8 cellular contexts compared by ENCODE assay signal in genomic region chr1:234600418-234601216, GRCh38. TPM values are rescaled to one million over a fixed set of nuclear protein-coding genes. Genes with fewer than 3 reads are reported as not detected.
A peak's percentile ranks its signal among the peaks of the same experiment; 100 is the strongest.
DNase-seq lines count a peak whose midpoint lies in the region; ATAC-seq, FAIRE-seq and TF ChIP-seq lines count a peak whose summit lies in the region.

No MANE protein-coding gene starts in this region.

- peaks cover 34% of the 10 kb centered on the region for H3K36me3 Mint-ChIP-seq in activated CD4-positive, alpha-beta T cell treated with anti-CD3 and anti-CD28 coated beads, Interleukin-2, amount 10 ng/mL, durations not matched to agents 24 days and 14 days (ENCODE audit: low read depth)
- H3K36me3 Mint-ChIP-seq in WTC11, result peaks cover 15% of the 10 kb centered on the region; the same call in 1 of the 2 replicates

- CTCF ChIA-PET in WTC11 (lab: Charles Lee), result interaction anchor here (0.6 to 2.4 kb wide), 9 partner anchors 8 to 493 kb away, joined by 3 to 10 read pairs (median 5); no protein-coding TSS in a partner anchor

- H3K9me3 ChIP-seq in pancreas, result no peaks in the 10 kb centered on the region

- H3K27ac Mint-ChIP-seq in activated CD4-positive, alpha-beta T cell treated with anti-CD3 and anti-CD28 coated beads, Interleukin-2, amount 10 ng/mL, durations not matched to agents 24 days and 14 days, result peak overlapping the region; percentile 91
- peak overlapping the region; percentile 84 for H3K27ac Mint-ChIP-seq in WTC11

- intact Hi-C loops in activated CD4-positive, alpha-beta T cell treated with anti-CD3 and anti-CD28 coated beads, Interleukin-2, amount 10 ng/mL, durations not matched to agents 24 days and 14 days (cut with micrococcal nuclease), result loop anchor here (1.0 to 10.0 kb wide), 6 partner anchors 8 to 1264 kb away; partner anchors contain the start of genes ARID4B, GGPS1, LYST and TOMM20
- intact Hi-C loops in pancreas (cut with DNase I), result loop anchor here in 1 of 3 donors (10.0 kb wide), 1 partner anchor 474 kb away; no protein-coding TSS in a partner anchor

- H3K4me1 Mint-ChIP-seq in activated CD4-positive, alpha-beta T cell treated with anti-CD3 and anti-CD28 coated beads, Interleukin-2, amount 10 ng/mL, durations not matched to agents 24 days and 14 days, result peaks cover 49% of the 10 kb centered on the region
- H3K4me1 Mint-ChIP-seq in WTC11, result peaks cover 65% of the 10 kb centered on the region

- DNase-seq in activated CD4-positive, alpha-beta T cell treated with anti-CD3 and anti-CD28 coated beads, Interleukin-2, amount 10 ng/mL, durations not matched to agents 24 days and 14 days, result peak; percentile 84
- no peak for DNase-seq in activated CD4-positive, alpha-beta T cell treated with anti-CD3 and anti-CD28 coated beads for 1 hour
- DNase-seq in HuH-7.5 (ENCODE audit: low spot score), result peak; percentile 51
- DNase-seq in WTC11 (ENCODE audit: low spot score), result no peak
- DNase-seq in foreskin fibroblast, result peak in 1 of 2 donors; percentile 62
- peak in 2 of 6 donors; percentile 49 to 60 for DNase-seq in pancreas
- no peak for DNase-seq in GM03348 (ENCODE audit: low spot score)

- H3K4me3 ChIP-seq in foreskin fibroblast (ENCODE audit: low read depth in 1 of 2, low read length in 2 of 2), result peak overlapping the region; percentile 51 to 54
- peak overlapping the region in 3 of 4 donors; percentile 9 to 57 (median 45) for H3K4me3 ChIP-seq in pancreas

- H3K9me3 Mint-ChIP-seq in activated CD4-positive, alpha-beta T cell treated with anti-CD3 and anti-CD28 coated beads, Interleukin-2, amount 10 ng/mL, durations not matched to agents 24 days and 14 days, result peaks cover 4% of the 10 kb centered on the region
- H3K9me3 Mint-ChIP-seq in WTC11, result peaks cover 8% of the 10 kb centered on the region

- H3K36me3 ChIP-seq in pancreas, result peaks cover 0 to 6% (median 0%) of the 10 kb centered on the region in 3 donors

- no peaks in the 10 kb centered on the region for H3K27me3 Mint-ChIP-seq in activated CD4-positive, alpha-beta T cell treated with anti-CD3 and anti-CD28 coated beads, Interleukin-2, amount 10 ng/mL, durations not matched to agents 24 days and 14 days
- no peaks in the 10 kb centered on the region; the same call in 1 of the 2 replicates for H3K27me3 Mint-ChIP-seq in WTC11 (ENCODE audit: low read depth)

- peak overlapping the region; percentile 92 to 99 (median 96) for H3K27ac ChIP-seq in pancreas

- peak; percentile 90 for FAIRE-seq in pancreas (lab: Jason Lieb, UNC)

- TF ChIP-seq CTCF in WTC11 (IDR thresholded peaks at IDR 0.05), result no peak
- TF ChIP-seq CTCF in foreskin fibroblast (IDR thresholded peaks at IDR 0.05; ENCODE audit: low read depth, low read length), result no peak
- no peak for TF ChIP-seq CTCF in pancreas (IDR thresholded peaks at IDR 0.05)

- H3K4me3 Mint-ChIP-seq in activated CD4-positive, alpha-beta T cell treated with anti-CD3 and anti-CD28 coated beads, Interleukin-2, amount 10 ng/mL, durations not matched to agents 24 days and 14 days, result peak overlapping the region; percentile 89
- H3K4me3 Mint-ChIP-seq in WTC11, result peak overlapping the region; percentile 67

- peaks cover 33 to 45% (median 38%) of the 10 kb centered on the region in 3 donors for H3K4me1 ChIP-seq in pancreas

- POLR2A ChIA-PET in WTC11 (lab: Charles Lee), result interaction anchor here (0.6 to 3.1 kb wide), 7 partner anchors 10 to 466 kb away, joined by 3 to 30 read pairs (median 4); partner anchors contain the start of genes IRF2BP2 and TARBP1

- 0 to 1% methylated on average over 11 of the region's 11 CpGs for WGBS in pancreas, 2 donors

- ATAC-seq in WTC11 (peak; percentile 10; the same call in 1 of the 2 replicates), pancreas (peak; percentile 18 to 32 (median 24)), GM21723 (IDR thresholded peaks at IDR 0.05; ENCODE audit: unreplicated experiment) (no peak)

- no peaks in the 10 kb centered on the region for H3K27me3 ChIP-seq in pancreas

TF ChIP-seq in WTC11, 78 proteins besides CTCF, POLR2A, EP300 and RAD21:
- TF ChIP-seq FOXJ3 (CRISPR knock-in tag; IDR thresholded peaks at IDR 0.05; ENCODE audit: borderline replicate concordance) (no peak), NR3C1 (CRISPR knock-in tag; conservative IDR thresholded peaks at IDR 0.05; ENCODE audit: low read depth) (no peak), ZNF396 (CRISPR knock-in tag; IDR thresholded peaks at IDR 0.05; ENCODE audit: borderline replicate concordance) (no peak), GRHL2 (CRISPR knock-in tag; IDR thresholded peaks at IDR 0.05; ENCODE audit: insufficient replicate concordance, severe bottlenecking) (no peak), ZNF138 (CRISPR knock-in tag; conservative IDR thresholded peaks at IDR 0.05) (no peak), JUN (CRISPR knock-in tag; IDR thresholded peaks at IDR 0.05) (no peak), CDX4 (CRISPR knock-in tag; IDR thresholded peaks at IDR 0.05; ENCODE audit: borderline replicate concordance) (no peak), ETV6 (CRISPR knock-in tag; IDR thresholded peaks at IDR 0.05) (no peak), EMX1 (CRISPR knock-in tag; IDR thresholded peaks at IDR 0.05) (no peak), TEAD1 (CRISPR knock-in tag; IDR thresholded peaks at IDR 0.05) (no peak), SP1 (CRISPR knock-in tag; conservative IDR thresholded peaks at IDR 0.05) (no peak)
- TF ChIP-seq, protein P1, sequence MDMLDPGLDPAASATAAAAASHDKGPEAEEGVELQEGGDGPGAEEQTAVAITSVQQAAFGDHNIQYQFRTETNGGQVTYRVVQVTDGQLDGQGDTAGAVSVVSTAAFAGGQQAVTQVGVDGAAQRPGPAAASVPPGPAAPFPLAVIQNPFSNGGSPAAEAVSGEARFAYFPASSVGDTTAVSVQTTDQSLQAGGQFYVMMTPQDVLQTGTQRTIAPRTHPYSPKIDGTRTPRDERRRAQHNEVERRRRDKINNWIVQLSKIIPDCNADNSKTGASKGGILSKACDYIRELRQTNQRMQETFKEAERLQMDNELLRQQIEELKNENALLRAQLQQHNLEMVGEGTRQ (CRISPR knock-in tag; IDR thresholded peaks at IDR 0.05), result no peak
- TF ChIP-seq, protein P2, sequence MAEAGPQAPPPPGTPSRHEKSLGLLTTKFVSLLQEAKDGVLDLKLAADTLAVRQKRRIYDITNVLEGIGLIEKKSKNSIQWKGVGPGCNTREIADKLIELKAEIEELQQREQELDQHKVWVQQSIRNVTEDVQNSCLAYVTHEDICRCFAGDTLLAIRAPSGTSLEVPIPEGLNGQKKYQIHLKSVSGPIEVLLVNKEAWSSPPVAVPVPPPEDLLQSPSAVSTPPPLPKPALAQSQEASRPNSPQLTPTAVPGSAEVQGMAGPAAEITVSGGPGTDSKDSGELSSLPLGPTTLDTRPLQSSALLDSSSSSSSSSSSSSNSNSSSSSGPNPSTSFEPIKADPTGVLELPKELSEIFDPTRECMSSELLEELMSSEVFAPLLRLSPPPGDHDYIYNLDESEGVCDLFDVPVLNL (CRISPR knock-in tag; IDR thresholded peaks at IDR 0.05; ENCODE audit: borderline replicate concordance, low read depth), result no peak

RNA-seq across cellular contexts. Expression of gene IRF2BP2, which starts 9.4 kb away (rescaled TPM):
- 206 and 217 TPM in 2 replicates for total RNA-seq in activated CD4-positive, alpha-beta T cell treated with anti-CD3 and anti-CD28 coated beads, Interleukin-2, amount 10 ng/mL, durations not matched to agents 24 days and 14 days
- total RNA-seq in WTC11 (2021) (61.9 to 70.9 TPM (median 62.4 TPM) in 3 replicates), pancreas (10 to 100 TPM; 47.0 to 95.6 (median 55.0) TPM)
- 10 to 100 TPM; 57.2 to 93.6 TPM for polyA plus RNA-seq in pancreas

Comparison
In these comparisons a context has a peak if more than half of its experiments do, and no peak if none do; other contexts are left out.
1. DNase-seq: peak in activated CD4-positive, alpha-beta T cell treated with anti-CD3 and anti-CD28 coated beads, Interleukin-2, amount 10 ng/mL, durations not matched to agents 24 days and 14 days (single experiment) and HuH-7.5 (single experiment); none in activated CD4-positive, alpha-beta T cell treated with anti-CD3 and anti-CD28 coated beads for 1 hour (single experiment), WTC11 (single experiment) and GM03348 (single experiment).